ENCODE assay signal across 9 cellular contexts in genomic region chr17:68539536-68540469, GRCh38. TPM values are rescaled to one million over a fixed set of nuclear protein-coding genes. Genes with fewer than 3 reads are reported as not detected.
DNase-seq lines count a peak whose midpoint lies in the region; ATAC-seq and TF ChIP-seq lines count a peak whose summit lies in the region.
"Had no signal": no experiment of that assay in that cellular context is flagged by ENCODE, and none has a peak within 500 bp of the region (broad histone marks: within the 10 kb centered on the region; RNA-seq: fewer than 3 reads in every experiment).

No MANE protein-coding gene starts in this region.

- no peak for DNase-seq in BJ (ENCODE audit: low read depth)
- no peak for DNase-seq in brain microvascular endothelial cell
- DNase-seq in lung (ENCODE audit: low spot score), result peak; percentile 74
- DNase-seq in activated CD4-positive, CD25-positive, alpha-beta regulatory T cell treated with anti-CD3 and anti-CD28 coated beads, Interleukin-2, amount 50 U/mL, for 72 hours, result no peak
- DNase-seq in NCI-H2196 (lab: John Stamatoyannopoulos, UW; ENCODE audit: unreplicated experiment), result no peak
- DNase-seq in effector CD8-positive, alpha-beta T cell (lab: John Stamatoyannopoulos, UW), result no peak
- DNase-seq: activated naive CD4-positive, alpha-beta T cell had no signal

- H3K27ac ChIP-seq in brain microvascular endothelial cell (no peak overlapping the region), lung (ENCODE audit: low read depth in 1 of 2, low read length in 1 of 2) (peak overlapping the region in 1 of 2 donors; percentile 73)

- WGBS in lung, 2 donors, result 62 to 65% methylated on average over 20 of the region's 20 CpGs

- H3K9me3 ChIP-seq in lung (ENCODE audit: control insufficient read depth in 2 of 2, insufficient read depth in 1 of 2, low read length in 1 of 2), result no peaks in the 10 kb centered on the region

- in situ Hi-C loops in brain microvascular endothelial cell (cut with HindIII; ENCODE audit: low pct_ligation_motif_present, low sequenced_read_pairs), result no loop called here

- H3K4me1 ChIP-seq in lung (ENCODE audit: control insufficient read depth in 2 of 2, insufficient read depth in 2 of 2, low read length in 2 of 2), result peaks cover 2 to 3% of the 10 kb centered on the region in 2 donors

- H3K27me3 ChIP-seq in BJ (ENCODE audit: control insufficient read depth, insufficient read depth, low read length) (no peaks in the 10 kb centered on the region), brain microvascular endothelial cell (replicated peaks) (no peaks in the 10 kb centered on the region), lung (ENCODE audit: control insufficient read depth, insufficient read depth) (no peaks in the 10 kb centered on the region)

- ATAC-seq in GM21786 (IDR thresholded peaks at IDR 0.05; ENCODE audit: unreplicated experiment) (peak; percentile 43), lung (ENCODE audit: insufficient read depth, low FRiP score) (no peak), GM18909 (IDR thresholded peaks at IDR 0.05; ENCODE audit: poor library complexity, unreplicated experiment) (no peak)

- H3K4me3 ChIP-seq in BJ (ENCODE audit: low read depth, low read length) (no peak overlapping the region), brain microvascular endothelial cell (ENCODE audit: low read depth, low read length) (no peak overlapping the region), lung (no peak overlapping the region)

- peak; percentile 56 for TF ChIP-seq CTCF in BJ (IDR thresholded peaks at IDR 0.05; ENCODE audit: insufficient read depth, low read depth, low read length)
- peak; percentile 25 for TF ChIP-seq CTCF in brain microvascular endothelial cell (IDR thresholded peaks at IDR 0.05; ENCODE audit: low read depth, low read length, missing control alignments)
- TF ChIP-seq CTCF in lung (IDR thresholded peaks at IDR 0.05; ENCODE audit: control extremely low read depth, extremely low read depth), result no peak

- CTCF ChIA-PET in BJ (lab: Yijun Ruan, JAX), result interaction anchor here (0.5 to 3.2 kb wide), 13 partner anchors 11 to 220 kb away, joined by 3 to 33 read pairs (median 3); no protein-coding TSS in a partner anchor

- POLR2A ChIA-PET in BJ (lab: Charles Lee), result no interaction called here

- H3K36me3 ChIP-seq in BJ (ENCODE audit: control insufficient read depth, insufficient read depth, low read length), result peaks cover 34% of the 10 kb centered on the region
- peaks cover 27% of the 10 kb centered on the region for H3K36me3 ChIP-seq in brain microvascular endothelial cell (replicated peaks)
- peaks cover 15 to 25% of the 10 kb centered on the region in 2 donors for H3K36me3 ChIP-seq in lung (ENCODE audit: control insufficient read depth in 2 of 2, insufficient read depth in 2 of 2, low read length in 2 of 2)

RNA-seq across cellular contexts. Expression of gene PRKAR1A, which starts 27.6 kb away (rescaled TPM):
- polyA plus RNA-seq in BJ (2011; rRNA removed) (228 and 250 TPM in 2 replicates), lung (100 to 1,000 TPM in 1 of 2 donors, 10 to 100 TPM in 1; 74.0 to 152 TPM)
- 181 and 227 TPM in 2 replicates for polyA minus RNA-seq in BJ (2011; rRNA and poly(A)+ RNA removed)
- total RNA-seq in lung, result 100 to 1,000 TPM; 377 to 422 TPM
